1 cellular context compared by ENCODE assay signal in genomic region chr10:80176526-80176925, GRCh38.
TF ChIP-seq lines count a peak whose summit lies in the region.

No MANE protein-coding gene starts in this region.

TF ChIP-seq in GM23338, 12 proteins besides CTCF, POLR2A, EP300 and RAD21 (continued from another document):
- TF ChIP-seq POLR2AphosphoS5 (IDR thresholded peaks at IDR 0.05; ENCODE audit: low read depth): no peak
- no peak for TF ChIP-seq STAT1 (IDR thresholded peaks at IDR 0.05; ENCODE audit: unreplicated experiment)
- TF ChIP-seq, protein P1, sequence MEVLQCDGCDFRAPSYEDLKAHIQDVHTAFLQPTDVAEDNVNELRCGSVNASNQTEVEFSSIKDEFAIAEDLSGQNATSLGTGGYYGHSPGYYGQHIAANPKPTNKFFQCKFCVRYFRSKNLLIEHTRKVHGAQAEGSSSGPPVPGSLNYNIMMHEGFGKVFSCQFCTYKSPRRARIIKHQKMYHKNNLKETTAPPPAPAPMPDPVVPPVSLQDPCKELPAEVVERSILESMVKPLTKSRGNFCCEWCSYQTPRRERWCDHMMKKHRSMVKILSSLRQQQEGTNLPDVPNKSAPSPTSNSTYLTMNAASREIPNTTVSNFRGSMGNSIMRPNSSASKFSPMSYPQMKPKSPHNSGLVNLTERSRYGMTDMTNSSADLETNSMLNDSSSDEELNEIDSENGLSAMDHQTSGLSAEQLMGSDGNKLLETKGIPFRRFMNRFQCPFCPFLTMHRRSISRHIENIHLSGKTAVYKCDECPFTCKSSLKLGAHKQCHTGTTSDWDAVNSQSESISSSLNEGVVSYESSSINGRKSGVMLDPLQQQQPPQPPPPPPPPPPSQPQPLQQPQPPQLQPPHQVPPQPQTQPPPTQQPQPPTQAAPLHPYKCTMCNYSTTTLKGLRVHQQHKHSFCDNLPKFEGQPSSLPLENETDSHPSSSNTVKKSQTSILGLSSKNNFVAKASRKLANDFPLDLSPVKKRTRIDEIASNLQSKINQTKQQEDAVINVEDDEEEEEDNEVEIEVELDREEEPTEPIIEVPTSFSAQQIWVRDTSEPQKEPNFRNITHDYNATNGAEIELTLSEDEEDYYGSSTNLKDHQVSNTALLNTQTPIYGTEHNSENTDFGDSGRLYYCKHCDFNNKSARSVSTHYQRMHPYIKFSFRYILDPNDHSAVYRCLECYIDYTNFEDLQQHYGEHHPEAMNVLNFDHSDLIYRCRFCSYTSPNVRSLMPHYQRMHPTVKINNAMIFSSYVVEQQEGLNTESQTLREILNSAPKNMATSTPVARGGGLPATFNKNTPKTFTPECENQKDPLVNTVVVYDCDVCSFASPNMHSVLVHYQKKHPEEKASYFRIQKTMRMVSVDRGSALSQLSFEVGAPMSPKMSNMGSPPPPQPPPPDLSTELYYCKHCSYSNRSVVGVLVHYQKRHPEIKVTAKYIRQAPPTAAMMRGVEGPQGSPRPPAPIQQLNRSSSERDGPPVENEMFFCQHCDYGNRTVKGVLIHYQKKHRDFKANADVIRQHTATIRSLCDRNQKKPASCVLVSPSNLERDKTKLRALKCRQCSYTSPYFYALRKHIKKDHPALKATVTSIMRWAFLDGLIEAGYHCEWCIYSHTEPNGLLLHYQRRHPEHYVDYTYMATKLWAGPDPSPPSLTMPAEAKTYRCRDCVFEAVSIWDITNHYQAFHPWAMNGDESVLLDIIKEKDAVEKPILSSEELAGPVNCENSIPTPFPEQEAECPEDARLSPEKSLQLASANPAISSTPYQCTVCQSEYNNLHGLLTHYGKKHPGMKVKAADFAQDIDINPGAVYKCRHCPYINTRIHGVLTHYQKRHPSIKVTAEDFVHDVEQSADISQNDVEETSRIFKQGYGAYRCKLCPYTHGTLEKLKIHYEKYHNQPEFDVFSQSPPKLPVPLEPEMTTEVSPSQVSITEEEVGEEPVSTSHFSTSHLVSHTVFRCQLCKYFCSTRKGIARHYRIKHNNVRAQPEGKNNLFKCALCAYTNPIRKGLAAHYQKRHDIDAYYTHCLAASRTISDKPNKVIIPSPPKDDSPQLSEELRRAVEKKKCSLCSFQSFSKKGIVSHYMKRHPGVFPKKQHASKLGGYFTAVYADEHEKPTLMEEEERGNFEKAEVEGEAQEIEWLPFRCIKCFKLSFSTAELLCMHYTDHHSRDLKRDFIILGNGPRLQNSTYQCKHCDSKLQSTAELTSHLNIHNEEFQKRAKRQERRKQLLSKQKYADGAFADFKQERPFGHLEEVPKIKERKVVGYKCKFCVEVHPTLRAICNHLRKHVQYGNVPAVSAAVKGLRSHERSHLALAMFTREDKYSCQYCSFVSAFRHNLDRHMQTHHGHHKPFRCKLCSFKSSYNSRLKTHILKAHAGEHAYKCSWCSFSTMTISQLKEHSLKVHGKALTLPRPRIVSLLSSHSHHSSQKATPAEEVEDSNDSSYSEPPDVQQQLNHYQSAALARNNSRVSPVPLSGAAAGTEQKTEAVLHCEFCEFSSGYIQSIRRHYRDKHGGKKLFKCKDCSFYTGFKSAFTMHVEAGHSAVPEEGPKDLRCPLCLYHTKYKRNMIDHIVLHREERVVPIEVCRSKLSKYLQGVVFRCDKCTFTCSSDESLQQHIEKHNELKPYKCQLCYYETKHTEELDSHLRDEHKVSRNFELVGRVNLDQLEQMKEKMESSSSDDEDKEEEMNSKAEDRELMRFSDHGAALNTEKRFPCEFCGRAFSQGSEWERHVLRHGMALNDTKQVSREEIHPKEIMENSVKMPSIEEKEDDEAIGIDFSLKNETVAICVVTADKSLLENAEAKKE (CRISPR knock-in tag; IDR thresholded peaks at IDR 0.05): no peak
- no peak for TF ChIP-seq JUNB (IDR thresholded peaks at IDR 0.05; ENCODE audit: unreplicated experiment)
- no peak for TF ChIP-seq EZH2 (IDR thresholded peaks at IDR 0.05; ENCODE audit: low read depth, unreplicated experiment)
- TF ChIP-seq CREB1 (CRISPR knock-in tag; IDR thresholded peaks at IDR 0.05; ENCODE audit: low read depth): no peak
- no peak for TF ChIP-seq ETS1 (IDR thresholded peaks at IDR 0.05)
- no peak for TF ChIP-seq ZNF331 (CRISPR knock-in tag; IDR thresholded peaks at IDR 0.05; ENCODE audit: low read depth)
- TF ChIP-seq, protein P2, sequence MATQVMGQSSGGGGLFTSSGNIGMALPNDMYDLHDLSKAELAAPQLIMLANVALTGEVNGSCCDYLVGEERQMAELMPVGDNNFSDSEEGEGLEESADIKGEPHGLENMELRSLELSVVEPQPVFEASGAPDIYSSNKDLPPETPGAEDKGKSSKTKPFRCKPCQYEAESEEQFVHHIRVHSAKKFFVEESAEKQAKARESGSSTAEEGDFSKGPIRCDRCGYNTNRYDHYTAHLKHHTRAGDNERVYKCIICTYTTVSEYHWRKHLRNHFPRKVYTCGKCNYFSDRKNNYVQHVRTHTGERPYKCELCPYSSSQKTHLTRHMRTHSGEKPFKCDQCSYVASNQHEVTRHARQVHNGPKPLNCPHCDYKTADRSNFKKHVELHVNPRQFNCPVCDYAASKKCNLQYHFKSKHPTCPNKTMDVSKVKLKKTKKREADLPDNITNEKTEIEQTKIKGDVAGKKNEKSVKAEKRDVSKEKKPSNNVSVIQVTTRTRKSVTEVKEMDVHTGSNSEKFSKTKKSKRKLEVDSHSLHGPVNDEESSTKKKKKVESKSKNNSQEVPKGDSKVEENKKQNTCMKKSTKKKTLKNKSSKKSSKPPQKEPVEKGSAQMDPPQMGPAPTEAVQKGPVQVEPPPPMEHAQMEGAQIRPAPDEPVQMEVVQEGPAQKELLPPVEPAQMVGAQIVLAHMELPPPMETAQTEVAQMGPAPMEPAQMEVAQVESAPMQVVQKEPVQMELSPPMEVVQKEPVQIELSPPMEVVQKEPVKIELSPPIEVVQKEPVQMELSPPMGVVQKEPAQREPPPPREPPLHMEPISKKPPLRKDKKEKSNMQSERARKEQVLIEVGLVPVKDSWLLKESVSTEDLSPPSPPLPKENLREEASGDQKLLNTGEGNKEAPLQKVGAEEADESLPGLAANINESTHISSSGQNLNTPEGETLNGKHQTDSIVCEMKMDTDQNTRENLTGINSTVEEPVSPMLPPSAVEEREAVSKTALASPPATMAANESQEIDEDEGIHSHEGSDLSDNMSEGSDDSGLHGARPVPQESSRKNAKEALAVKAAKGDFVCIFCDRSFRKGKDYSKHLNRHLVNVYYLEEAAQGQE (IDR thresholded peaks at IDR 0.05; ENCODE audit: unreplicated experiment): no peak
